In the genomic region with DNA sequence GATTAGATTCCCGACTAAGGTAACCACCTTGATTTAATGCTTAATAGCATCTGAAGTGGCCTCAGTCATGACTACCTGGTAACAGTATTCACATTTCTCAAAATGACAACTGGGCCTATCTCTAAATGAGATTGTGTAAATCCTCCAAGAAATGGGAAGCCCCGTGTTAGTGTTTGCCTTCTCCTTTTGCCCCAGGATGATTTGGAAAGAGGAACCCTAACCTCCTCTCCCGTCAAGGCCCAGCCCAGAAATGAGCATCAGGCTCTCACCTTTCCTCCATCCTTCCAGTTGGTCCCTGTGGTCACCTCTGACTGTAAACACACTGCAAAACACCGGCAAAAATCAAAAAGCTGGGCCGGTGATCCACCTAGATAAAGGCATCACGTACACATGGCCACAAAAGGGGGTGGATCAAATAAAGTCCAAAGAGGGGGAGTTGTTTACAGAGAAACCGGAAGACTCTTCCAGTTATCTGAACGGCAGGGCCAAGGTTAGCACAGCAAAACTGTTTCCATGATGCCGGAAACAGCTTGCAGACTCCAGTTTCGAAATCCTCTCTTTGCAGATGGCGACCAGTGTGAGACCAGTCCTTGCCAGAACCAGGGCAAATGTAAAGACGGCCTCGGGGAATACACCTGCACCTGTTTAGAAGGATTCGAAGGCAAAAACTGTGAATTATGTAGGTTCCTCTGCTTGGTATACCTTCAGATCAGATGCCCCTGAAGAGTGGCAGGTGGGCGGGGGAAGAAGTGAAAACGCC, we compare ENCODE assay signal across 1 cellular context.
TF ChIP-seq lines count a peak whose summit lies in the region.

No MANE protein-coding gene starts in this region.

TF ChIP-seq in HepG2, 621 proteins besides CTCF, POLR2A, EP300 and RAD21 (continued from another document and continues in another):
- TF ChIP-seq, protein P1, sequence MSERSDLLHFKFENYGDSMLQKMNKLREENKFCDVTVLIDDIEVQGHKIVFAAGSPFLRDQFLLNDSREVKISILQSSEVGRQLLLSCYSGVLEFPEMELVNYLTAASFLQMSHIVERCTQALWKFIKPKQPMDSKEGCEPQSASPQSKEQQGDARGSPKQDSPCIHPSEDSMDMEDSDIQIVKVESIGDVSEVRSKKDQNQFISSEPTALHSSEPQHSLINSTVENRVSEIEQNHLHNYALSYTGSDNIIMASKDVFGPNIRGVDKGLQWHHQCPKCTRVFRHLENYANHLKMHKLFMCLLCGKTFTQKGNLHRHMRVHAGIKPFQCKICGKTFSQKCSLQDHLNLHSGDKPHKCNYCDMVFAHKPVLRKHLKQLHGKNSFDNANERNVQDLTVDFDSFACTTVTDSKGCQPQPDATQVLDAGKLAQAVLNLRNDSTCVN (CRISPR knock-in tag; IDR thresholded peaks at IDR 0.05; ENCODE audit: borderline replicate concordance): no peak
- TF ChIP-seq ZFP90 (CRISPR knock-in tag; IDR thresholded peaks at IDR 0.05; ENCODE audit: borderline replicate concordance): peak; percentile 95
- TF ChIP-seq ZNF558 (CRISPR knock-in tag; IDR thresholded peaks at IDR 0.05; ENCODE audit: borderline replicate concordance): no peak; the same call in 1 of the 2 replicates
- TF ChIP-seq TAF15 (IDR thresholded peaks at IDR 0.05; ENCODE audit: low read depth, low read length, poor library complexity, severe bottlenecking): no peak
- peak; percentile 55; the same call in 1 of the 2 replicates for TF ChIP-seq HHEX (CRISPR knock-in tag; IDR thresholded peaks at IDR 0.05)
- TF ChIP-seq, protein P2, sequence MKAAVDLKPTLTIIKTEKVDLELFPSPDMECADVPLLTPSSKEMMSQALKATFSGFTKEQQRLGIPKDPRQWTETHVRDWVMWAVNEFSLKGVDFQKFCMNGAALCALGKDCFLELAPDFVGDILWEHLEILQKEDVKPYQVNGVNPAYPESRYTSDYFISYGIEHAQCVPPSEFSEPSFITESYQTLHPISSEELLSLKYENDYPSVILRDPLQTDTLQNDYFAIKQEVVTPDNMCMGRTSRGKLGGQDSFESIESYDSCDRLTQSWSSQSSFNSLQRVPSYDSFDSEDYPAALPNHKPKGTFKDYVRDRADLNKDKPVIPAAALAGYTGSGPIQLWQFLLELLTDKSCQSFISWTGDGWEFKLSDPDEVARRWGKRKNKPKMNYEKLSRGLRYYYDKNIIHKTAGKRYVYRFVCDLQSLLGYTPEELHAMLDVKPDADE (CRISPR knock-in tag; IDR thresholded peaks at IDR 0.05): no peak
- no peak for TF ChIP-seq ZNF468 (CRISPR knock-in tag; IDR thresholded peaks at IDR 0.05)
- TF ChIP-seq, protein P3, sequence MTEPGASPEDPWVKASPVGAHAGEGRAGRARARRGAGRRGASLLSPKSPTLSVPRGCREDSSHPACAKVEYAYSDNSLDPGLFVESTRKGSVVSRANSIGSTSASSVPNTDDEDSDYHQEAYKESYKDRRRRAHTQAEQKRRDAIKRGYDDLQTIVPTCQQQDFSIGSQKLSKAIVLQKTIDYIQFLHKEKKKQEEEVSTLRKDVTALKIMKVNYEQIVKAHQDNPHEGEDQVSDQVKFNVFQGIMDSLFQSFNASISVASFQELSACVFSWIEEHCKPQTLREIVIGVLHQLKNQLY (CRISPR knock-in tag; IDR thresholded peaks at IDR 0.05): peak; percentile 89; the same call in 1 of the 2 replicates
- TF ChIP-seq ZNF484 (CRISPR knock-in tag; IDR thresholded peaks at IDR 0.05; ENCODE audit: borderline replicate concordance, low read depth): no peak
- TF ChIP-seq ZNF737 (CRISPR knock-in tag; IDR thresholded peaks at IDR 0.05; ENCODE audit: borderline replicate concordance): no peak
- TF ChIP-seq NFIC (IDR thresholded peaks at IDR 0.05; ENCODE audit: low read length): peak; percentile 94
- TF ChIP-seq KLF12 (CRISPR knock-in tag; IDR thresholded peaks at IDR 0.05; ENCODE audit: borderline replicate concordance): peak; percentile 39; the same call in 1 of the 2 replicates
- peak; percentile 54 for TF ChIP-seq PHF8 (CRISPR knock-in tag; IDR thresholded peaks at IDR 0.05)
- TF ChIP-seq, protein P4, sequence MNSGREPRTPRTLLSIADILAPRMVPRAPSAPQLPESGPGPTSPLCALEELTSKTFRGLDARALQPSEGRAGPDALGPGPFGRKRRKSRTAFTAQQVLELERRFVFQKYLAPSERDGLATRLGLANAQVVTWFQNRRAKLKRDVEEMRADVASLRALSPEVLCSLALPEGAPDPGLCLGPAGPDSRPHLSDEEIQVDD (CRISPR knock-in tag; IDR thresholded peaks at IDR 0.05; ENCODE audit: borderline replicate concordance): no peak
- TF ChIP-seq CBFB (CRISPR knock-in tag; IDR thresholded peaks at IDR 0.05): 0 out of 2 replicates have a peak, but pooled peaks have one; percentile 50
- TF ChIP-seq, protein P5, sequence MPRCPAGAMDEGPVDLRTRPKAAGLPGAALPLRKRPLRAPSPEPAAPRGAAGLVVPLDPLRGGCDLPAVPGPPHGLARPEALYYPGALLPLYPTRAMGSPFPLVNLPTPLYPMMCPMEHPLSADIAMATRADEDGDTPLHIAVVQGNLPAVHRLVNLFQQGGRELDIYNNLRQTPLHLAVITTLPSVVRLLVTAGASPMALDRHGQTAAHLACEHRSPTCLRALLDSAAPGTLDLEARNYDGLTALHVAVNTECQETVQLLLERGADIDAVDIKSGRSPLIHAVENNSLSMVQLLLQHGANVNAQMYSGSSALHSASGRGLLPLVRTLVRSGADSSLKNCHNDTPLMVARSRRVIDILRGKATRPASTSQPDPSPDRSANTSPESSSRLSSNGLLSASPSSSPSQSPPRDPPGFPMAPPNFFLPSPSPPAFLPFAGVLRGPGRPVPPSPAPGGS (CRISPR knock-in tag; IDR thresholded peaks at IDR 0.05): peak; percentile 79; the same call in 1 of the 2 replicates
- peak; percentile 97; the same call in 1 of the 2 replicates for TF ChIP-seq ZNF816 (CRISPR knock-in tag; IDR thresholded peaks at IDR 0.05; ENCODE audit: borderline replicate concordance)
- no peak for TF ChIP-seq HOXA7 (CRISPR knock-in tag; IDR thresholded peaks at IDR 0.05)
- TF ChIP-seq REXO4 (CRISPR knock-in tag; IDR thresholded peaks at IDR 0.05; ENCODE audit: borderline replicate concordance): no peak
- TF ChIP-seq, protein P6, sequence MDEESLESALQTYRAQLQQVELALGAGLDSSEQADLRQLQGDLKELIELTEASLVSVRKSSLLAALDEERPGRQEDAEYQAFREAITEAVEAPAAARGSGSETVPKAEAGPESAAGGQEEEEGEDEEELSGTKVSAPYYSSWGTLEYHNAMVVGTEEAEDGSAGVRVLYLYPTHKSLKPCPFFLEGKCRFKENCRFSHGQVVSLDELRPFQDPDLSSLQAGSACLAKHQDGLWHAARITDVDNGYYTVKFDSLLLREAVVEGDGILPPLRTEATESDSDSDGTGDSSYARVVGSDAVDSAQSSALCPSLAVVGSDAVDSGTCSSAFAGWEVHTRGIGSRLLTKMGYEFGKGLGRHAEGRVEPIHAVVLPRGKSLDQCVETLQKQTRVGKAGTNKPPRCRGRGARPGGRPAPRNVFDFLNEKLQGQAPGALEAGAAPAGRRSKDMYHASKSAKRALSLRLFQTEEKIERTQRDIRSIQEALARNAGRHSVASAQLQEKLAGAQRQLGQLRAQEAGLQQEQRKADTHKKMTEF (CRISPR knock-in tag; IDR thresholded peaks at IDR 0.05): peak; percentile 92
- peak; percentile 86 for TF ChIP-seq ZNF331 (CRISPR knock-in tag; IDR thresholded peaks at IDR 0.05)
- no peak; the same call in 1 of the 2 replicates for TF ChIP-seq ZSCAN12 (CRISPR knock-in tag; IDR thresholded peaks at IDR 0.05)
- no peak for TF ChIP-seq NR3C1 (CRISPR knock-in tag; IDR thresholded peaks at IDR 0.05)
- TF ChIP-seq ZNF33A (CRISPR knock-in tag; IDR thresholded peaks at IDR 0.05; ENCODE audit: borderline replicate concordance): 0 out of 2 replicates have a peak, but pooled peaks have one; percentile 75
- TF ChIP-seq ZNF549 (CRISPR knock-in tag; IDR thresholded peaks at IDR 0.05): no peak
- TF ChIP-seq, protein P7, sequence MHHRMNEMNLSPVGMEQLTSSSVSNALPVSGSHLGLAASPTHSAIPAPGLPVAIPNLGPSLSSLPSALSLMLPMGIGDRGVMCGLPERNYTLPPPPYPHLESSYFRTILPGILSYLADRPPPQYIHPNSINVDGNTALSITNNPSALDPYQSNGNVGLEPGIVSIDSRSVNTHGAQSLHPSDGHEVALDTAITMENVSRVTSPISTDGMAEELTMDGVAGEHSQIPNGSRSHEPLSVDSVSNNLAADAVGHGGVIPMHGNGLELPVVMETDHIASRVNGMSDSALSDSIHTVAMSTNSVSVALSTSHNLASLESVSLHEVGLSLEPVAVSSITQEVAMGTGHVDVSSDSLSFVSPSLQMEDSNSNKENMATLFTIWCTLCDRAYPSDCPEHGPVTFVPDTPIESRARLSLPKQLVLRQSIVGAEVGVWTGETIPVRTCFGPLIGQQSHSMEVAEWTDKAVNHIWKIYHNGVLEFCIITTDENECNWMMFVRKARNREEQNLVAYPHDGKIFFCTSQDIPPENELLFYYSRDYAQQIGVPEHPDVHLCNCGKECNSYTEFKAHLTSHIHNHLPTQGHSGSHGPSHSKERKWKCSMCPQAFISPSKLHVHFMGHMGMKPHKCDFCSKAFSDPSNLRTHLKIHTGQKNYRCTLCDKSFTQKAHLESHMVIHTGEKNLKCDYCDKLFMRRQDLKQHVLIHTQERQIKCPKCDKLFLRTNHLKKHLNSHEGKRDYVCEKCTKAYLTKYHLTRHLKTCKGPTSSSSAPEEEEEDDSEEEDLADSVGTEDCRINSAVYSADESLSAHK (CRISPR knock-in tag; IDR thresholded peaks at IDR 0.05; ENCODE audit: borderline replicate concordance): no peak
- TF ChIP-seq PHB2 (IDR thresholded peaks at IDR 0.05; ENCODE audit: partially characterized antibody): no peak
- TF ChIP-seq, protein P8, sequence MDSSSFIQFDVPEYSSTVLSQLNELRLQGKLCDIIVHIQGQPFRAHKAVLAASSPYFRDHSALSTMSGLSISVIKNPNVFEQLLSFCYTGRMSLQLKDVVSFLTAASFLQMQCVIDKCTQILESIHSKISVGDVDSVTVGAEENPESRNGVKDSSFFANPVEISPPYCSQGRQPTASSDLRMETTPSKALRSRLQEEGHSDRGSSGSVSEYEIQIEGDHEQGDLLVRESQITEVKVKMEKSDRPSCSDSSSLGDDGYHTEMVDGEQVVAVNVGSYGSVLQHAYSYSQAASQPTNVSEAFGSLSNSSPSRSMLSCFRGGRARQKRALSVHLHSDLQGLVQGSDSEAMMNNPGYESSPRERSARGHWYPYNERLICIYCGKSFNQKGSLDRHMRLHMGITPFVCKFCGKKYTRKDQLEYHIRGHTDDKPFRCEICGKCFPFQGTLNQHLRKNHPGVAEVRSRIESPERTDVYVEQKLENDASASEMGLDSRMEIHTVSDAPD (CRISPR knock-in tag; IDR thresholded peaks at IDR 0.05): peak; percentile 77; the same call in 1 of the 2 replicates
- TF ChIP-seq MATR3 (CRISPR knock-in tag; IDR thresholded peaks at IDR 0.05): no peak
- peak; percentile 84 for TF ChIP-seq YY1 (IDR thresholded peaks at IDR 0.05; ENCODE audit: insufficient read depth, insufficient replicate concordance, low read depth, low read length)
- no peak for TF ChIP-seq XBP1 (CRISPR knock-in tag; IDR thresholded peaks at IDR 0.05)
- TF ChIP-seq, protein P9, sequence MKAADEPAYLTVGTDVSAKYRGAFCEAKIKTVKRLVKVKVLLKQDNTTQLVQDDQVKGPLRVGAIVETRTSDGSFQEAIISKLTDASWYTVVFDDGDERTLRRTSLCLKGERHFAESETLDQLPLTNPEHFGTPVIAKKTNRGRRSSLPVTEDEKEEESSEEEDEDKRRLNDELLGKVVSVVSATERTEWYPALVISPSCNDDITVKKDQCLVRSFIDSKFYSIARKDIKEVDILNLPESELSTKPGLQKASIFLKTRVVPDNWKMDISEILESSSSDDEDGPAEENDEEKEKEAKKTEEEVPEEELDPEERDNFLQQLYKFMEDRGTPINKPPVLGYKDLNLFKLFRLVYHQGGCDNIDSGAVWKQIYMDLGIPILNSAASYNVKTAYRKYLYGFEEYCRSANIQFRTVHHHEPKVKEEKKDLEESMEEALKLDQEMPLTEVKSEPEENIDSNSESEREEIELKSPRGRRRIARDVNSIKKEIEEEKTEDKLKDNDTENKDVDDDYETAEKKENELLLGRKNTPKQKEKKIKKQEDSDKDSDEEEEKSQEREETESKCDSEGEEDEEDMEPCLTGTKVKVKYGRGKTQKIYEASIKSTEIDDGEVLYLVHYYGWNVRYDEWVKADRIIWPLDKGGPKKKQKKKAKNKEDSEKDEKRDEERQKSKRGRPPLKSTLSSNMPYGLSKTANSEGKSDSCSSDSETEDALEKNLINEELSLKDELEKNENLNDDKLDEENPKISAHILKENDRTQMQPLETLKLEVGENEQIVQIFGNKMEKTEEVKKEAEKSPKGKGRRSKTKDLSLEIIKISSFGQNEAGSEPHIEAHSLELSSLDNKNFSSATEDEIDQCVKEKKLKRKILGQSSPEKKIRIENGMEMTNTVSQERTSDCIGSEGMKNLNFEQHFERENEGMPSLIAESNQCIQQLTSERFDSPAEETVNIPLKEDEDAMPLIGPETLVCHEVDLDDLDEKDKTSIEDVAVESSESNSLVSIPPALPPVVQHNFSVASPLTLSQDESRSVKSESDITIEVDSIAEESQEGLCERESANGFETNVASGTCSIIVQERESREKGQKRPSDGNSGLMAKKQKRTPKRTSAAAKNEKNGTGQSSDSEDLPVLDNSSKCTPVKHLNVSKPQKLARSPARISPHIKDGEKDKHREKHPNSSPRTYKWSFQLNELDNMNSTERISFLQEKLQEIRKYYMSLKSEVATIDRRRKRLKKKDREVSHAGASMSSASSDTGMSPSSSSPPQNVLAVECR (CRISPR knock-in tag; IDR thresholded peaks at IDR 0.05; ENCODE audit: borderline replicate concordance): peak; percentile 72; the same call in 1 of the 2 replicates
- no peak for TF ChIP-seq HNRNPL (IDR thresholded peaks at IDR 0.05; ENCODE audit: low read depth, low read length)
- TF ChIP-seq KLF15 (CRISPR knock-in tag; IDR thresholded peaks at IDR 0.05; ENCODE audit: borderline replicate concordance): peak; percentile 86; the same call in 1 of the 2 replicates
- TF ChIP-seq ZNF788 (CRISPR knock-in tag; IDR thresholded peaks at IDR 0.05; ENCODE audit: borderline replicate concordance): peak; percentile 96
